In the genomic region with DNA sequence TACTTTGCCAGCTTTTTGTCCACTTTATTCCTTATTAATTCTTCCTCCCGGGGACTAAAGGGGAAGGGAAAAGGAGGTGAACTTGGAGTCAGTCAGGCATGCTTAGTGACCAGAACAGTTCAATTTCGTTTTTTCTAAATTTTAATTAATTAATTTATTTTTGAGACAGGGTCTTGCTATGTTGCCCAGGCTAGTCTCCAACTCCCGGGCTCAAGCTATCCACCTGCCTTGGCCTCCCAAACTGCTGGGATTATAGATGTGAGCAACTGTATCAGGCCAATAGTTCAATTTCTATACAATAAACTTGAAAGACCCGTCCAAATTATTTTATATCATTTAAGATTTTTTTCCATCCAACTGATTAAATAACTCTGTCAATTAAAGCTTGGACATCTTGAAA, we compare ENCODE assay signal across 2 cellular contexts.
TF ChIP-seq lines count a peak whose summit lies in the region.

No MANE protein-coding gene starts in this region.

TF ChIP-seq in IMR-90, 13 proteins besides CTCF, POLR2A, EP300 and RAD21:
- TF ChIP-seq BHLHE40 (IDR thresholded peaks at IDR 0.05; ENCODE audit: low read depth, low read length) (no peak), NFE2L2 (IDR thresholded peaks at IDR 0.05; ENCODE audit: low read depth, low read length) (no peak), SMC3 (IDR thresholded peaks at IDR 0.05; ENCODE audit: low read depth, low read length) (no peak), MAFK (IDR thresholded peaks at IDR 0.05; ENCODE audit: low read depth, low read length) (no peak), RFX5 (IDR thresholded peaks at IDR 0.05; ENCODE audit: low read depth, low read length) (no peak), CEBPB (IDR thresholded peaks at IDR 0.05; ENCODE audit: low read depth, low read length) (no peak), CHD1 (IDR thresholded peaks at IDR 0.05; ENCODE audit: low read depth, low read length) (no peak), FOS (IDR thresholded peaks at IDR 0.05; ENCODE audit: low read depth, low read length) (no peak), MXI1 (IDR thresholded peaks at IDR 0.05; ENCODE audit: borderline replicate concordance, low read depth, low read length) (no peak), RCOR1 (IDR thresholded peaks at IDR 0.05; ENCODE audit: insufficient replicate concordance, low read length) (no peak), MAZ (IDR thresholded peaks at IDR 0.05; ENCODE audit: borderline replicate concordance, low read depth, low read length) (no peak)
- TF ChIP-seq, protein P1, sequence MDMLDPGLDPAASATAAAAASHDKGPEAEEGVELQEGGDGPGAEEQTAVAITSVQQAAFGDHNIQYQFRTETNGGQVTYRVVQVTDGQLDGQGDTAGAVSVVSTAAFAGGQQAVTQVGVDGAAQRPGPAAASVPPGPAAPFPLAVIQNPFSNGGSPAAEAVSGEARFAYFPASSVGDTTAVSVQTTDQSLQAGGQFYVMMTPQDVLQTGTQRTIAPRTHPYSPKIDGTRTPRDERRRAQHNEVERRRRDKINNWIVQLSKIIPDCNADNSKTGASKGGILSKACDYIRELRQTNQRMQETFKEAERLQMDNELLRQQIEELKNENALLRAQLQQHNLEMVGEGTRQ (IDR thresholded peaks at IDR 0.05; ENCODE audit: low read depth, low read length): no peak
- TF ChIP-seq, protein P2, sequence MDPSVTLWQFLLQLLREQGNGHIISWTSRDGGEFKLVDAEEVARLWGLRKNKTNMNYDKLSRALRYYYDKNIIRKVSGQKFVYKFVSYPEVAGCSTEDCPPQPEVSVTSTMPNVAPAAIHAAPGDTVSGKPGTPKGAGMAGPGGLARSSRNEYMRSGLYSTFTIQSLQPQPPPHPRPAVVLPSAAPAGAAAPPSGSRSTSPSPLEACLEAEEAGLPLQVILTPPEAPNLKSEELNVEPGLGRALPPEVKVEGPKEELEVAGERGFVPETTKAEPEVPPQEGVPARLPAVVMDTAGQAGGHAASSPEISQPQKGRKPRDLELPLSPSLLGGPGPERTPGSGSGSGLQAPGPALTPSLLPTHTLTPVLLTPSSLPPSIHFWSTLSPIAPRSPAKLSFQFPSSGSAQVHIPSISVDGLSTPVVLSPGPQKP (IDR thresholded peaks at IDR 0.05; ENCODE audit: borderline replicate concordance, low read depth, low read length): no peak

TF ChIP-seq in neural cell, 6 proteins besides CTCF, POLR2A, EP300 and RAD21:
- no peak for TF ChIP-seq SMC3 (conservative IDR thresholded peaks at IDR 0.05; ENCODE audit: poor library complexity)
- TF ChIP-seq POLR2AphosphoS5 (IDR thresholded peaks at IDR 0.05): no peak
- TF ChIP-seq, protein P3, sequence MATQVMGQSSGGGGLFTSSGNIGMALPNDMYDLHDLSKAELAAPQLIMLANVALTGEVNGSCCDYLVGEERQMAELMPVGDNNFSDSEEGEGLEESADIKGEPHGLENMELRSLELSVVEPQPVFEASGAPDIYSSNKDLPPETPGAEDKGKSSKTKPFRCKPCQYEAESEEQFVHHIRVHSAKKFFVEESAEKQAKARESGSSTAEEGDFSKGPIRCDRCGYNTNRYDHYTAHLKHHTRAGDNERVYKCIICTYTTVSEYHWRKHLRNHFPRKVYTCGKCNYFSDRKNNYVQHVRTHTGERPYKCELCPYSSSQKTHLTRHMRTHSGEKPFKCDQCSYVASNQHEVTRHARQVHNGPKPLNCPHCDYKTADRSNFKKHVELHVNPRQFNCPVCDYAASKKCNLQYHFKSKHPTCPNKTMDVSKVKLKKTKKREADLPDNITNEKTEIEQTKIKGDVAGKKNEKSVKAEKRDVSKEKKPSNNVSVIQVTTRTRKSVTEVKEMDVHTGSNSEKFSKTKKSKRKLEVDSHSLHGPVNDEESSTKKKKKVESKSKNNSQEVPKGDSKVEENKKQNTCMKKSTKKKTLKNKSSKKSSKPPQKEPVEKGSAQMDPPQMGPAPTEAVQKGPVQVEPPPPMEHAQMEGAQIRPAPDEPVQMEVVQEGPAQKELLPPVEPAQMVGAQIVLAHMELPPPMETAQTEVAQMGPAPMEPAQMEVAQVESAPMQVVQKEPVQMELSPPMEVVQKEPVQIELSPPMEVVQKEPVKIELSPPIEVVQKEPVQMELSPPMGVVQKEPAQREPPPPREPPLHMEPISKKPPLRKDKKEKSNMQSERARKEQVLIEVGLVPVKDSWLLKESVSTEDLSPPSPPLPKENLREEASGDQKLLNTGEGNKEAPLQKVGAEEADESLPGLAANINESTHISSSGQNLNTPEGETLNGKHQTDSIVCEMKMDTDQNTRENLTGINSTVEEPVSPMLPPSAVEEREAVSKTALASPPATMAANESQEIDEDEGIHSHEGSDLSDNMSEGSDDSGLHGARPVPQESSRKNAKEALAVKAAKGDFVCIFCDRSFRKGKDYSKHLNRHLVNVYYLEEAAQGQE (IDR thresholded peaks at IDR 0.05; ENCODE audit: borderline replicate concordance): no peak
- no peak for TF ChIP-seq EZH2 (IDR thresholded peaks at IDR 0.05; ENCODE audit: borderline replicate concordance, insufficient read depth, low read length, poor library complexity, severe bottlenecking)
- no peak for TF ChIP-seq TAF1 (IDR thresholded peaks at IDR 0.05; ENCODE audit: low read depth)
- no peak for TF ChIP-seq MXI1 (conservative IDR thresholded peaks at IDR 0.05; ENCODE audit: poor library complexity, severe bottlenecking)
